ENCODE assay signal across 14 cellular contexts in genomic region chr6:141105481-141105880, GRCh38.
A peak's percentile ranks its signal among the peaks of the same experiment; 100 is the strongest.
DNase-seq lines count a peak whose midpoint lies in the region; ATAC-seq, FAIRE-seq and TF ChIP-seq lines count a peak whose summit lies in the region.
"Had no signal": no experiment of that assay in that cellular context is flagged by ENCODE, and none has a peak within 500 bp of the region (broad histone marks: within the 10 kb centered on the region; RNA-seq: fewer than 3 reads in every experiment).

No MANE protein-coding gene starts in this region.

- H3K4me1 Mint-ChIP-seq in astrocyte (ENCODE audit: low read depth, unreplicated experiment), result peaks cover 22% of the 10 kb centered on the region

- DNase-seq in NCI-H2171 treated with DMSO at 0.1 percent for 48 hours (lab: John Stamatoyannopoulos, UW) (peak; percentile 46), NCI-H2171 (lab: John Stamatoyannopoulos, UW) (no peak), astrocyte (ENCODE audit: low read depth) (peak; percentile 95), caudate nucleus (lab: John Stamatoyannopoulos, UW) (no peak)
- DNase-seq in activated CD4-positive, alpha-beta T cell treated with anti-CD3 and anti-CD28 coated beads for 4 hours, result no peak
- DNase-seq: activated CD8-positive, alpha-beta T cell treated with anti-CD3 and anti-CD28 coated beads, Interleukin-2, amount 10 ng/mL, durations not matched to agents 7 days and 5 days; hypothalamus; NCI-H1092 treated with DMSO at 0.1 percent for 48 hours; SHP77 treated with DMSO at 0.1 percent for 48 hours; stimulated activated CD8-positive, alpha-beta memory T cell treated with anti-CD3 and anti-CD28 coated beads, Interleukin-4, amount 100 ng/mL, for 48 hours had no signal

- H3K27me3 ChIP-seq in astrocyte (ENCODE audit: insufficient read depth, low read length) (no peaks in the 10 kb centered on the region), iPS-18a (ENCODE audit: control insufficient read depth, insufficient read depth, low read length) (no peaks in the 10 kb centered on the region)

- H3K27ac ChIP-seq in astrocyte (ENCODE audit: low read depth, low read length) (peak overlapping the region; percentile 76), iPS-18a (ENCODE audit: low read length) (peak overlapping the region; percentile 81), caudate nucleus (ENCODE audit: low read depth, low read length) (no peak overlapping the region)
- H3K27ac ChIP-seq: A549 had no signal

- H3K4me1 ChIP-seq in astrocyte (ENCODE audit: insufficient read depth, low read length) (peaks cover 9% of the 10 kb centered on the region), iPS-18a (ENCODE audit: control insufficient read depth, low read depth, low read length) (peaks cover 14% of the 10 kb centered on the region)
- H3K4me1 ChIP-seq: A549 had no signal

- H3K4me3 Mint-ChIP-seq in astrocyte (ENCODE audit: unreplicated experiment), result no peak overlapping the region
- H3K4me3 Mint-ChIP-seq: activated CD8-positive, alpha-beta T cell treated with anti-CD3 and anti-CD28 coated beads, Interleukin-2, amount 10 ng/mL, durations not matched to agents 7 days and 5 days had no signal

- peak overlapping the region; percentile 97 for H3K27ac Mint-ChIP-seq in astrocyte (ENCODE audit: unreplicated experiment)
- H3K27ac Mint-ChIP-seq: activated CD8-positive, alpha-beta T cell treated with anti-CD3 and anti-CD28 coated beads, Interleukin-2, amount 10 ng/mL, durations not matched to agents 7 days and 5 days had no signal

- peak overlapping the region; percentile 31 for H3K4me2 ChIP-seq in astrocyte (ENCODE audit: low read length)
- H3K4me2 ChIP-seq: A549 had no signal

- no peaks in the 10 kb centered on the region for H3K36me3 Mint-ChIP-seq in astrocyte (ENCODE audit: low read depth, unreplicated experiment)

- H3K4me3 ChIP-seq in astrocyte (ENCODE audit: insufficient read depth, low read depth, low read length) (no peak overlapping the region), iPS-18a (ENCODE audit: low read length) (peak overlapping the region; percentile 5)
- H3K4me3 ChIP-seq: A549 had no signal

- no peak for ATAC-seq in GM18907 (IDR thresholded peaks at IDR 0.05; ENCODE audit: unreplicated experiment)
- ATAC-seq in HG02852 (IDR thresholded peaks at IDR 0.05; ENCODE audit: unreplicated experiment), result no peak
- ATAC-seq: A549; activated CD8-positive, alpha-beta T cell treated with anti-CD3 and anti-CD28 coated beads, Interleukin-2, amount 10 ng/mL, durations not matched to agents 7 days and 5 days had no signal

- H4K20me1 ChIP-seq in astrocyte (ENCODE audit: insufficient read depth, low read length), result no peaks in the 10 kb centered on the region

- H3K36me3 ChIP-seq in astrocyte (ENCODE audit: insufficient read depth, low read length) (no peaks in the 10 kb centered on the region), iPS-18a (ENCODE audit: control insufficient read depth, low read depth, low read length) (no peaks in the 10 kb centered on the region)

- no peak for TF ChIP-seq CTCF in astrocyte (IDR thresholded peaks at IDR 0.05; ENCODE audit: insufficient read depth, low read depth, low read length)

- H3K27me3 Mint-ChIP-seq in astrocyte (ENCODE audit: low read depth, unreplicated experiment), result no peaks in the 10 kb centered on the region

- H2AFZ ChIP-seq in astrocyte (ENCODE audit: low read depth, low read length), result peak overlapping the region; percentile 51

- no peaks in the 10 kb centered on the region for H3K79me2 ChIP-seq in astrocyte (ENCODE audit: insufficient read depth, low read length)

- H3K9me3 ChIP-seq in astrocyte (ENCODE audit: insufficient read depth, low read depth, low read length) (peaks cover 2% of the 10 kb centered on the region), iPS-18a (ENCODE audit: control insufficient read depth, low read depth, low read length) (no peaks in the 10 kb centered on the region)
- H3K9me3 ChIP-seq: A549 had no signal

- FAIRE-seq in astrocyte (lab: Jason Lieb, UNC), result peak; percentile 60
- FAIRE-seq: A549 had no signal

- peaks cover 3% of the 10 kb centered on the region for H3K9me3 Mint-ChIP-seq in astrocyte (ENCODE audit: unreplicated experiment)

- H3K9ac ChIP-seq in astrocyte (ENCODE audit: low read length) (peak overlapping the region; percentile 25), iPS-18a (ENCODE audit: low read length) (peak overlapping the region; percentile 8)

Comparison
In these comparisons a context has a peak if more than half of its experiments do, and no peak if none do; other contexts are left out.
1. DNase-seq: peak in NCI-H2171 treated with DMSO at 0.1 percent for 48 hours (single experiment) and astrocyte (single experiment); none in NCI-H2171 (single experiment), caudate nucleus (0 of 61) and activated CD4-positive, alpha-beta T cell treated with anti-CD3 and anti-CD28 coated beads for 4 hours (0 of 2).